Comparison of ENCODE assay signal across 8 cellular contexts in the genomic region with DNA sequence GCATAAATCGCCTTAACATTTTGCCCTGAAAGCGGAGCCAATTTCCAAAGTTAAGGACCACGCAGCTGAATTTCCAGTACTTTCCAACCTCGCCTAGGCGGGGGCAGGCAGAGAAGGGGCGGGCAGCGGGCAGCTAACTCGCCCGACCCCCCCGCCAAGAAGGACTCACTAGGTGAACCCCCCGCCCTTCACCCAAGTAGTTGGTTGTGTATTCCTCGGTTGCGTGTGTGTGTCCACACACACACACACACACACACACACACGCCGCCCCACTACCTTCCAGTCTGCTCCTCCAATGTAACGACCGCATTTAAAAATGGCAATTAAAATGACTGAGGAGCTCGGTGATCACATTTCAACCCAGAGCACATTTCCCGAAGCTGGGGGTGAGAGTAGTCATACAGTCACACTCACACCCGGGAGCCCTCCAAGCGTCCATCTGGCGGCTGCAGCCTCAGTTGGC. TPM values are rescaled to one million over a fixed set of nuclear protein-coding genes. Genes with fewer than 3 reads are reported as not detected.
DNase-seq lines count a peak whose midpoint lies in the region; ATAC-seq and TF ChIP-seq lines count a peak whose summit lies in the region.

No MANE protein-coding gene starts in this region.

- H2AFZ ChIP-seq in fibroblast of lung (ENCODE audit: low read length) = peak overlapping the region; percentile 37

- peak overlapping the region; percentile 91 for H3K27ac ChIP-seq in fibroblast of lung (ENCODE audit: insufficient read depth, low read length)
- peak overlapping the region; percentile 70 to 84 for H3K27ac ChIP-seq in ovary

- DNase-seq in Caki2 (ENCODE audit: low read depth) (peak; percentile 38), NCI-H69 (lab: John Stamatoyannopoulos, UW) (peak; percentile 85), fibroblast of lung (ENCODE audit: low read depth in 2 of 2) (peak; percentile 51 to 60), ovary (peak; percentile 55 to 63 (median 56)), globus pallidus (ENCODE audit: low spot score) (no peak)
- no peak for DNase-seq in effector memory CD8-positive, alpha-beta T cell

- no peak overlapping the region for H3K4me3 Mint-ChIP-seq in effector memory CD8-positive, alpha-beta T cell

- no peaks in the 10 kb centered on the region for H4K20me1 ChIP-seq in fibroblast of lung (ENCODE audit: control insufficient read depth, extremely low read depth, insufficient read depth, low read length)

- H3K9me3 ChIP-seq in fibroblast of lung (ENCODE audit: control insufficient read depth, insufficient read depth, low read depth, low read length) (no peaks in the 10 kb centered on the region), ovary (no peaks in the 10 kb centered on the region)

- in situ Hi-C loops in Caki2 (cut with HindIII; ENCODE audit: low pct_unique_long_range_greater_than_20kb, low sequenced_read_pairs) = no loop called here

- H3K27me3 ChIP-seq in fibroblast of lung (ENCODE audit: control insufficient read depth, insufficient read depth, low read length) = no peaks in the 10 kb centered on the region
- no peaks in the 10 kb centered on the region for H3K27me3 ChIP-seq in ovary

- peaks cover 56 to 62% of the 10 kb centered on the region in 2 donors for H3K27me3 Mint-ChIP-seq in effector memory CD8-positive, alpha-beta T cell

- no peak overlapping the region for H3K27ac Mint-ChIP-seq in effector memory CD8-positive, alpha-beta T cell

- H3K79me2 ChIP-seq in fibroblast of lung (ENCODE audit: control insufficient read depth, insufficient read depth, low read length) = peaks cover 34% of the 10 kb centered on the region

- peaks cover 0 to 5% of the 10 kb centered on the region in 2 donors for H3K4me1 Mint-ChIP-seq in effector memory CD8-positive, alpha-beta T cell (ENCODE audit: low read depth in 2 of 2)

- H3K36me3 ChIP-seq in fibroblast of lung (ENCODE audit: control insufficient read depth, insufficient read depth, low read length) = no peaks in the 10 kb centered on the region
- H3K36me3 ChIP-seq in ovary = no peaks in the 10 kb centered on the region

- TF ChIP-seq EP300 in ovary (IDR thresholded peaks at IDR 0.05) = no peak

- H3K4me3 ChIP-seq in fibroblast of lung (replicated peaks in 1 of 4; ENCODE audit: control extremely low read depth in 1 of 4, insufficient read depth in 1 of 4, low read depth in 3 of 4, low read length in 4 of 4) (peak overlapping the region; percentile 66 to 92 (median 85)), ovary (peak overlapping the region; percentile 63)

- TF ChIP-seq CTCF in fibroblast of lung (conservative IDR thresholded peaks at IDR 0.05 in 1 of 2, IDR thresholded peaks at IDR 0.05 in 1 of 2; ENCODE audit: low read depth in 1 of 2, low read length in 2 of 2) (no peak), ovary (IDR thresholded peaks at IDR 0.05) (no peak)

- no peaks in the 10 kb centered on the region for H3K36me3 Mint-ChIP-seq in effector memory CD8-positive, alpha-beta T cell (ENCODE audit: insufficient read depth)

- intact Hi-C loops in ovary (cut with DNase I) = loop anchor here in 2 of 4 donors (5.0 to 10.0 kb wide), 3 partner anchors 195 to 267 kb away; no protein-coding TSS in a partner anchor

- peaks cover 0 to 3% of the 10 kb centered on the region in 2 donors for H3K9me3 Mint-ChIP-seq in effector memory CD8-positive, alpha-beta T cell

- H3K4me1 ChIP-seq in fibroblast of lung (ENCODE audit: control insufficient read depth, extremely low read depth, insufficient read depth, low read length) (peaks cover 5% of the 10 kb centered on the region), ovary (ENCODE audit: insufficient read depth) (peaks cover 9% of the 10 kb centered on the region)

- H3K4me2 ChIP-seq in fibroblast of lung (ENCODE audit: extremely low read depth, insufficient read depth, low read length) = peak overlapping the region; percentile 97

- no peak for ATAC-seq in GM21447 (IDR thresholded peaks at IDR 0.05; ENCODE audit: unreplicated experiment)
- no peak for ATAC-seq in GM19455 (IDR thresholded peaks at IDR 0.05; ENCODE audit: unreplicated experiment)
- no peak for ATAC-seq in effector memory CD8-positive, alpha-beta T cell (replicated peaks)

- no peak for TF ChIP-seq POLR2A in ovary (IDR thresholded peaks at IDR 0.05)

- 0 to 1% (median 1%) methylated on average over 14 to 22 of the region's 22 CpGs for WGBS in ovary, 3 donors

- H3K9ac ChIP-seq in fibroblast of lung (ENCODE audit: insufficient read depth, low read length) = peak overlapping the region; percentile 92

RNA-seq across cellular contexts. Expression of a gene that starts 1.4 kb away (rescaled TPM):
- total RNA-seq in Caki2 (2014; rRNA removed; shearing (Covaris generic); ENCODE audit: low replicate concordance) = 0.17 and 0.70 TPM in 2 replicates
- total RNA-seq in fibroblast of lung (48.3 and 48.4 TPM in 2 replicates), ovary (100 to 1,000 TPM in 5 of 7 donors, 10 to 100 TPM in 2; 61.2 to 206 (median 117) TPM)
- polyA plus RNA-seq in fibroblast of lung (4.6 and 10.7 TPM in 2 replicates), ovary (10 to 100 TPM; 11.0 to 19.3 TPM)
- 7.1 and 11.9 TPM in 2 replicates for polyA plus RNA-seq in fibroblast of lung (2012)
- polyA minus RNA-seq in fibroblast of lung (ENCODE audit: low replicate concordance) = 24.9 and 60.2 TPM in 2 replicates

Comparison
In these comparisons a context has a peak if more than half of its experiments do, and no peak if none do; other contexts are left out.
1. DNase-seq: peak in Caki2 (single experiment), NCI-H69 (single experiment), fibroblast of lung (2 of 2) and ovary (5 of 5); none in globus pallidus (single experiment) and effector memory CD8-positive, alpha-beta T cell (0 of 3).
2. RNA of a gene that starts 1.4 kb away (total RNA-seq): 61.2 to 206 TPM in ovary and 48.3 to 48.4 TPM in fibroblast of lung; 0.17 to 0.70 TPM in Caki2; every median in the first group is over 10 times any median in the second.